9 cellular contexts compared by ENCODE assay signal in genomic region chrY:7274410-7274913, GRCh38.
A peak's percentile ranks its signal among the peaks of the same experiment; 100 is the strongest.
DNase-seq lines count a peak whose midpoint lies in the region; ATAC-seq, FAIRE-seq and TF ChIP-seq lines count a peak whose summit lies in the region.
"Had no signal": no experiment of that assay in that cellular context is flagged by ENCODE, and none has a peak within 500 bp of the region (broad histone marks: within the 10 kb centered on the region; RNA-seq: fewer than 3 reads in every experiment).

No MANE protein-coding gene starts in this region.

- no peaks in the 10 kb centered on the region for H3K4me1 Mint-ChIP-seq in immature natural killer cell

- H3K4me1 ChIP-seq in right atrium auricular region (no peaks in the 10 kb centered on the region), gastroesophageal sphincter (peaks cover 0 to 6% (median 0%) of the 10 kb centered on the region in 3 donors), tibial artery (peaks cover 0 to 19% (median 0%) of the 10 kb centered on the region in 4 donors), spleen (peaks cover 0 to 61% (median 12%) of the 10 kb centered on the region in 6 donors)

- peak overlapping the region in 1 of 5 donors; percentile 97 for H3K4me3 Mint-ChIP-seq in immature natural killer cell

- no peak for TF ChIP-seq EP300 in gastroesophageal sphincter (IDR thresholded peaks at IDR 0.05)

- no peaks in the 10 kb centered on the region for H3K9me3 ChIP-seq in right atrium auricular region
- H3K9me3 ChIP-seq in gastroesophageal sphincter: no peaks in the 10 kb centered on the region
- no peaks in the 10 kb centered on the region for H3K9me3 ChIP-seq in tibial artery
- no peaks in the 10 kb centered on the region for H3K9me3 ChIP-seq in spleen

- no peaks in the 10 kb centered on the region for H3K36me3 Mint-ChIP-seq in immature natural killer cell

- ATAC-seq in Right ventricle myocardium inferior (peak; percentile 26), gastroesophageal sphincter (no peak), GM18511 (IDR thresholded peaks at IDR 0.05; ENCODE audit: unreplicated experiment) (no peak)

- no peak for FAIRE-seq in RCC 7860 (lab: Jason Lieb, UNC)
- FAIRE-seq: keratinocyte had no signal

- TF ChIP-seq CTCF in right atrium auricular region (IDR thresholded peaks at IDR 0.05) (no peak), gastroesophageal sphincter (IDR thresholded peaks at IDR 0.05) (no peak), tibial artery (IDR thresholded peaks at IDR 0.05) (no peak), spleen (IDR thresholded peaks at IDR 0.05 in 8 of 11, conservative IDR thresholded peaks at IDR 0.05 in 3 of 11) (no peak)

- H3K27ac Mint-ChIP-seq in immature natural killer cell: peak overlapping the region in 1 of 6 donors; percentile 98

- H3K27me3 Mint-ChIP-seq in immature natural killer cell (ENCODE audit: low read depth in 3 of 3): peaks cover 0 to 26% (median 0%) of the 10 kb centered on the region in 3 donors

- H3K36me3 ChIP-seq in right atrium auricular region: no peaks in the 10 kb centered on the region
- H3K36me3 ChIP-seq in gastroesophageal sphincter: no peaks in the 10 kb centered on the region
- H3K36me3 ChIP-seq in tibial artery: no peaks in the 10 kb centered on the region
- H3K36me3 ChIP-seq in spleen: no peaks in the 10 kb centered on the region

- H3K27me3 ChIP-seq in right atrium auricular region (no peaks in the 10 kb centered on the region), gastroesophageal sphincter (no peaks in the 10 kb centered on the region), tibial artery (no peaks in the 10 kb centered on the region), spleen (replicated peaks in 1 of 7) (no peaks in the 10 kb centered on the region)

- intact Hi-C loops in Right ventricle myocardium inferior (cut with DNase I): no loop called here
- intact Hi-C loops in tibial artery (cut with DNase I; ENCODE audit: low total_unique reads): no loop called here
- intact Hi-C loops in spleen (cut with DNase I; ENCODE audit: low total_unique reads): no loop called here

- DNase-seq in Right ventricle myocardium inferior (ENCODE audit: missing footprints): peak; percentile 69
- DNase-seq in right atrium auricular region (ENCODE audit: low spot score): no peak
- peak; percentile 6 for DNase-seq in RCC 7860 (ENCODE audit: low spot score)
- peak; percentile 29 to 68 for DNase-seq in tibial artery
- no peak for DNase-seq in immature natural killer cell
- no peak for DNase-seq in spleen

- WGBS in gastroesophageal sphincter (ENCODE audit: low coverage in 1 of 2), 2 donors: no CpG with 5 or more reads among the region's 48 CpGs
- WGBS in spleen, 5 donors: 1% methylated on average over 25 to 48 of the region's 48 CpGs; no CpG with 5 or more reads in 3 of the 5 donors

- no peaks in the 10 kb centered on the region for H3K9me3 Mint-ChIP-seq in immature natural killer cell

- H3K27ac ChIP-seq in right atrium auricular region: no peak overlapping the region
- H3K27ac ChIP-seq in gastroesophageal sphincter: peak overlapping the region in 2 of 4 donors; percentile 16 to 83
- peak overlapping the region; percentile 79 to 81 for H3K27ac ChIP-seq in tibial artery
- peak overlapping the region in 3 of 8 donors; percentile 83 to 90 (median 89) for H3K27ac ChIP-seq in spleen

- no peak for TF ChIP-seq POLR2A in gastroesophageal sphincter (IDR thresholded peaks at IDR 0.05)
- TF ChIP-seq POLR2A in spleen (IDR thresholded peaks at IDR 0.05): no peak

- H3K4me3 ChIP-seq in right atrium auricular region: no peak overlapping the region
- H3K4me3 ChIP-seq in gastroesophageal sphincter: peak overlapping the region; percentile 61 to 73
- H3K4me3 ChIP-seq in tibial artery: peak overlapping the region; percentile 59 to 66
- H3K4me3 ChIP-seq in spleen: peak overlapping the region in 3 of 8 donors; percentile 72 to 81 (median 79)

Comparison
In these comparisons a context has a peak if more than half of its experiments do, and no peak if none do; other contexts are left out.
1. DNase-seq: peak in Right ventricle myocardium inferior (single experiment), RCC 7860 (single experiment) and tibial artery (2 of 2); none in right atrium auricular region (single experiment), immature natural killer cell (0 of 3) and spleen (single experiment).
2. H3K27ac ChIP-seq: peak in tibial artery (2 of 2); none in right atrium auricular region (0 of 2).
3. H3K4me3 ChIP-seq: peak in gastroesophageal sphincter (2 of 2) and tibial artery (2 of 2); none in right atrium auricular region (0 of 2).